22 cellular contexts compared by ENCODE assay signal in the genomic region with DNA sequence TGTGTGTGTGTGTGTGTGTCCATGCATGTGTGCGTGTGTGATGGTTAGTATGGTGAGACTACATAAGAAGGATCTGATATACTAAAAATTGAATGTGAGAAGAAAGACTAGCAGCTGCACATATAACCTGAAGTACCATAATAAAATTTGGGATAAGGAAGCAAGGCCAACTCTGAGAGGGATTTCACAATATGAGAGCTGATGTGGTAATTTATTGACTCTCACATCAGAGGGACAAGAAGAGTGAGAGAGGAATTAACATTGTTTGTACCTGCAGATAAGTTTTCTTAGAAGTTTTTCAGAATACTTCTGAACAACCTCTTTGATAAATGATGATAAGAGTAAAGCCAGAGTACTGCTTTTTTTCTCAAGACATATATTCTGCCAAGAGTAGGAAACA.
DNase-seq lines count a peak whose midpoint lies in the region; ATAC-seq, FAIRE-seq and TF ChIP-seq lines count a peak whose summit lies in the region.
"Had no signal": no experiment of that assay in that cellular context is flagged by ENCODE, and none has a peak within 500 bp of the region (broad histone marks: within the 10 kb centered on the region; RNA-seq: fewer than 3 reads in every experiment).

No MANE protein-coding gene starts in this region.

- no peaks in the 10 kb centered on the region for H3K79me2 ChIP-seq in HepG2 (ENCODE audit: insufficient read depth, low read length)

- intact Hi-C loops in right lobe of liver (cut with DNase I) (no loop called here), HepG2 (cut with micrococcal nuclease; ENCODE audit: unreplicated experiment) (no loop called here)

- ATAC-seq in right lobe of liver: peak; percentile 42 to 71 (median 62)
- ATAC-seq in HepG2: no peak
- ATAC-seq: CD8-positive, alpha-beta T cell had no signal

- H2AFZ ChIP-seq in HepG2 (ENCODE audit: low read length): no peak overlapping the region

- TF ChIP-seq CTCF in right lobe of liver (IDR thresholded peaks at IDR 0.05) (no peak), HepG2 (CRISPR knock-in tag; IDR thresholded peaks at IDR 0.05) (no peak)

- no peak for TF ChIP-seq RAD21 in HepG2 (CRISPR knock-in tag; IDR thresholded peaks at IDR 0.05)

- in situ Hi-C loops in HepG2 (cut with HindIII; ENCODE audit: extremely low pct_ligation_motif_present, low pct_unique_long_range_greater_than_20kb): no loop called here

- H3K27ac ChIP-seq in right lobe of liver: no peak overlapping the region
- H3K27ac ChIP-seq in HepG2 (ENCODE audit: extremely low read length, insufficient read depth, low read length): no peak overlapping the region
- H3K27ac ChIP-seq in effector memory CD4-positive, alpha-beta T cell (ENCODE audit: insufficient read depth, low read length, poor library complexity, severe bottlenecking): no peak overlapping the region
- H3K27ac ChIP-seq: 22Rv1, BLaER1, C4-2B had no signal

- POLR2A ChIA-PET in HepG2 (lab: Yijun Ruan, JAX): no interaction called here

- no peak overlapping the region for H3K4me2 ChIP-seq in HepG2 (ENCODE audit: low read depth, low read length)
- H3K4me2 ChIP-seq: BLaER1 had no signal

- H3K27me3 ChIP-seq in right lobe of liver (no peaks in the 10 kb centered on the region), HepG2 (ENCODE audit: control insufficient read depth in 1 of 2, insufficient read depth in 2 of 2, low read length in 2 of 2) (no peaks in the 10 kb centered on the region), adipocyte (replicated peaks; ENCODE audit: control insufficient read depth, insufficient read depth, low read length) (no peaks in the 10 kb centered on the region)
- no peaks in the 10 kb centered on the region for H3K27me3 ChIP-seq in effector memory CD4-positive, alpha-beta T cell (replicated peaks; ENCODE audit: control insufficient read depth, insufficient read depth, low read length, poor library complexity, severe bottlenecking)
- H3K27me3 ChIP-seq: BLaER1 had no signal

- CTCF ChIA-PET in HepG2 (lab: Yijun Ruan, JAX; ENCODE audit: low intra/inter-chr PET ratio, low total read pairs): no interaction called here

- H3K9ac ChIP-seq in HepG2 (ENCODE audit: insufficient read depth, low read depth, low read length) (no peak overlapping the region), adipocyte (ENCODE audit: low read length) (no peak overlapping the region)
- H3K9ac ChIP-seq: BLaER1 had no signal

- FAIRE-seq in HepG2 (lab: Jason Lieb, UNC): no peak
- FAIRE-seq: A204.1, D721Med, G401.6, GM12892, H54 had no signal

- no peaks in the 10 kb centered on the region for H3K4me1 ChIP-seq in right lobe of liver
- H3K4me1 ChIP-seq in HepG2 (ENCODE audit: insufficient read depth, low read length): no peaks in the 10 kb centered on the region
- no peaks in the 10 kb centered on the region for H3K4me1 ChIP-seq in adipocyte (ENCODE audit: control insufficient read depth, insufficient read depth, low read length)
- H3K4me1 ChIP-seq in effector memory CD4-positive, alpha-beta T cell (ENCODE audit: control insufficient read depth, insufficient read depth, low read length, poor library complexity, severe bottlenecking): no peaks in the 10 kb centered on the region
- H3K4me1 ChIP-seq: BLaER1, HAP-1 had no signal

- TF ChIP-seq POLR2A in right lobe of liver (IDR thresholded peaks at IDR 0.05) (no peak), HepG2 (IDR thresholded peaks at IDR 0.05; ENCODE audit: insufficient read depth in 1 of 2, low read depth in 2 of 2, low read length in 2 of 2) (no peak)

- DNase-seq in DMS79 treated with DMSO at 0.1 percent for 48 hours (lab: John Stamatoyannopoulos, UW) (peak; percentile 27), DMS79 (lab: John Stamatoyannopoulos, UW) (no peak), right lobe of liver (no peak), HepG2 (ENCODE audit: low spot score) (no peak), adipocyte (ENCODE audit: low read depth) (peak; percentile 18), NCI-H526 treated with DMSO at 0.1 percent for 48 hours (lab: John Stamatoyannopoulos, UW) (no peak)
- no peak for DNase-seq in effector memory CD4-positive, alpha-beta T cell
- DNase-seq: CD4-positive, CD25-positive, alpha-beta regulatory T cell; CD8-positive, alpha-beta T cell; DMS 273 treated with DMSO at 0.1 percent for 48 hours; DND-41; GOT3; HFFc6 had no signal

- 82% methylated on average over 1 of the region's 1 CpG for WGBS in right lobe of liver (ENCODE audit: insufficient coverage, low coverage, low lambda C conversion rate, missing lambda C conversion rate)
- WGBS in HepG2 (ENCODE audit: low lambda C conversion rate): 0% methylated on average over 1 of the region's 1 CpG

- BruUV-seq in HepG2 (replicated peaks; lab: Mats Ljungman, UMichigan): no TSS peak

- H3K36me3 ChIP-seq in right lobe of liver: no peaks in the 10 kb centered on the region
- H3K36me3 ChIP-seq in HepG2 (replicated peaks in 1 of 2; ENCODE audit: control insufficient read depth in 1 of 2, insufficient read depth in 2 of 2, low read length in 2 of 2): no peaks in the 10 kb centered on the region
- no peaks in the 10 kb centered on the region for H3K36me3 ChIP-seq in adipocyte (ENCODE audit: control insufficient read depth, insufficient read depth, low read length, severe bottlenecking)
- H3K36me3 ChIP-seq in effector memory CD4-positive, alpha-beta T cell (ENCODE audit: control insufficient read depth, insufficient read depth, low read length): no peaks in the 10 kb centered on the region
- H3K36me3 ChIP-seq: BLaER1, HAP-1 had no signal

- no peaks in the 10 kb centered on the region for H4K20me1 ChIP-seq in HepG2 (ENCODE audit: insufficient read depth, low read length)
- H4K20me1 ChIP-seq: BLaER1 had no signal

- TF ChIP-seq EP300 in HepG2 (IDR thresholded peaks at IDR 0.05; ENCODE audit: low read depth in 2 of 2, low read length in 2 of 2) (no peak), HepG2 (CRISPR knock-in tag; IDR thresholded peaks at IDR 0.05; ENCODE audit: borderline replicate concordance) (no peak)

- H3K4me3 ChIP-seq in right lobe of liver: no peak overlapping the region
- H3K4me3 ChIP-seq in HepG2 (replicated peaks in 1 of 3; ENCODE audit: insufficient read depth in 1 of 3, low read depth in 2 of 3, low read length in 3 of 3): no peak overlapping the region
- no peak overlapping the region for H3K4me3 ChIP-seq in adipocyte (ENCODE audit: low read length)
- no peak overlapping the region for H3K4me3 ChIP-seq in effector memory CD4-positive, alpha-beta T cell (ENCODE audit: insufficient read depth, low read depth, low read length, poor library complexity, severe bottlenecking)
- H3K4me3 ChIP-seq: BLaER1, HAP-1 had no signal

- H3K9me3 ChIP-seq in right lobe of liver (no peaks in the 10 kb centered on the region), HepG2 (ENCODE audit: low read length) (peaks cover 4% of the 10 kb centered on the region), adipocyte (ENCODE audit: control insufficient read depth, low read length) (no peaks in the 10 kb centered on the region)
- no peaks in the 10 kb centered on the region for H3K9me3 ChIP-seq in effector memory CD4-positive, alpha-beta T cell (ENCODE audit: control insufficient read depth, low read length)
- H3K9me3 ChIP-seq: BLaER1, HAP-1 had no signal

TF ChIP-seq in HepG2, 621 proteins besides CTCF, POLR2A, EP300 and RAD21 (continues in another document):
- TF ChIP-seq, protein P1, sequence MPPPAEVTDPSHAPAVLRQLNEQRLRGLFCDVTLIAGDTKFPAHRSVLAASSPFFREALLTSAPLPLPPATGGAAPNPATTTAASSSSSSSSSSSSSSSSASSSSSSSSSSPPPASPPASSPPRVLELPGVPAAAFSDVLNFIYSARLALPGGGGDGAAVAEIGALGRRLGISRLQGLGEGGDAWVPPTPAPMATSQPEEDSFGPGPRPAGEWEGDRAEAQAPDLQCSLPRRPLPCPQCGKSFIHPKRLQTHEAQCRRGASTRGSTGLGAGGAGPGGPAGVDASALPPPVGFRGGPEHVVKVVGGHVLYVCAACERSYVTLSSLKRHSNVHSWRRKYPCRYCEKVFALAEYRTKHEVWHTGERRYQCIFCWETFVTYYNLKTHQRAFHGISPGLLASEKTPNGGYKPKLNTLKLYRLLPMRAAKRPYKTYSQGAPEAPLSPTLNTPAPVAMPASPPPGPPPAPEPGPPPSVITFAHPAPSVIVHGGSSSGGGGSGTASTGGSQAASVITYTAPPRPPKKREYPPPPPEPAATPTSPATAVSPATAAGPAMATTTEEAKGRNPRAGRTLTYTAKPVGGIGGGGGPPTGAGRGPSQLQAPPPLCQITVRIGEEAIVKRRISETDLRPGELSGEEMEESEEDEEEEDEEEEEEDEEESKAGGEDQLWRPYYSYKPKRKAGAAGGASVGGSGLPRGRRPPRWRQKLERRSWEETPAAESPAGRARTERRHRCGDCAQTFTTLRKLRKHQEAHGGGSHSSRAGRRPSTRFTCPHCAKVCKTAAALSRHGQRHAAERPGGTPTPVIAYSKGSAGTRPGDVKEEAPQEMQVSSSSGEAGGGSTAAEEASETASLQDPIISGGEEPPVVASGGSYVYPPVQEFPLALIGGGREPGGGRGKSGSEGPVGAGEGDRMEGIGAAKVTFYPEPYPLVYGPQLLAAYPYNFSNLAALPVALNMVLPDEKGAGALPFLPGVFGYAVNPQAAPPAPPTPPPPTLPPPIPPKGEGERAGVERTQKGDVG (CRISPR knock-in tag; IDR thresholded peaks at IDR 0.05; ENCODE audit: borderline replicate concordance): no peak
- TF ChIP-seq, protein P2, sequence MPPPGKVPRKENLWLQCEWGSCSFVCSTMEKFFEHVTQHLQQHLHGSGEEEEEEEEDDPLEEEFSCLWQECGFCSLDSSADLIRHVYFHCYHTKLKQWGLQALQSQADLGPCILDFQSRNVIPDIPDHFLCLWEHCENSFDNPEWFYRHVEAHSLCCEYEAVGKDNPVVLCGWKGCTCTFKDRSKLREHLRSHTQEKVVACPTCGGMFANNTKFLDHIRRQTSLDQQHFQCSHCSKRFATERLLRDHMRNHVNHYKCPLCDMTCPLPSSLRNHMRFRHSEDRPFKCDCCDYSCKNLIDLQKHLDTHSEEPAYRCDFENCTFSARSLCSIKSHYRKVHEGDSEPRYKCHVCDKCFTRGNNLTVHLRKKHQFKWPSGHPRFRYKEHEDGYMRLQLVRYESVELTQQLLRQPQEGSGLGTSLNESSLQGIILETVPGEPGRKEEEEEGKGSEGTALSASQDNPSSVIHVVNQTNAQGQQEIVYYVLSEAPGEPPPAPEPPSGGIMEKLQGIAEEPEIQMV (CRISPR knock-in tag; IDR thresholded peaks at IDR 0.05; ENCODE audit: low read depth): no peak
- no peak for TF ChIP-seq NFIB (CRISPR knock-in tag; IDR thresholded peaks at IDR 0.05; ENCODE audit: borderline replicate concordance)
- TF ChIP-seq ZNF431 (CRISPR knock-in tag; IDR thresholded peaks at IDR 0.05; ENCODE audit: borderline replicate concordance, low read depth): no peak
- TF ChIP-seq SP4 (CRISPR knock-in tag; IDR thresholded peaks at IDR 0.05): no peak
- TF ChIP-seq ZNF232 (CRISPR knock-in tag; IDR thresholded peaks at IDR 0.05; ENCODE audit: borderline replicate concordance): no peak

Comparison
In these comparisons a context has a peak if more than half of its experiments do, and no peak if none do; other contexts are left out.
1. DNase-seq: peak in DMS79 treated with DMSO at 0.1 percent for 48 hours (single experiment) and adipocyte (single experiment); none in DMS79 (single experiment), right lobe of liver (0 of 3), HepG2 (single experiment), effector memory CD4-positive, alpha-beta T cell (0 of 3) and NCI-H526 treated with DMSO at 0.1 percent for 48 hours (single experiment).